11 cellular contexts compared by ENCODE assay signal in genomic region chr11:12090761-12091261, GRCh38. TPM values are rescaled to one million over a fixed set of nuclear protein-coding genes. Genes with fewer than 3 reads are reported as not detected.
DNase-seq lines count a peak whose midpoint lies in the region; ATAC-seq, FAIRE-seq and TF ChIP-seq lines count a peak whose summit lies in the region.
"Had no signal": no experiment of that assay in that cellular context is flagged by ENCODE, and none has a peak within 500 bp of the region (broad histone marks: within the 10 kb centered on the region; RNA-seq: fewer than 3 reads in every experiment).

No MANE protein-coding gene starts in this region.

- H3K4me1 ChIP-seq in right atrium auricular region: peaks cover 0 to 78% of the 10 kb centered on the region in 2 donors
- peaks cover 61% of the 10 kb centered on the region for H3K4me1 ChIP-seq in RWPE2 (ENCODE audit: insufficient read depth, poor library complexity, severe bottlenecking)
- H3K4me1 ChIP-seq in keratinocyte (ENCODE audit: control insufficient read depth, extremely low read depth, insufficient read depth, low read length): peaks cover 74% of the 10 kb centered on the region
- H3K4me1 ChIP-seq in upper lobe of right lung: peaks cover 66% of the 10 kb centered on the region

- ATAC-seq in RWPE2 (ENCODE audit: low read depth): peak; percentile 55
- ATAC-seq in upper lobe of right lung: peak; percentile 91
- no peak for ATAC-seq in HG03457 (IDR thresholded peaks at IDR 0.05; ENCODE audit: unreplicated experiment)
- ATAC-seq in HG03175 (IDR thresholded peaks at IDR 0.05; ENCODE audit: unreplicated experiment): no peak
- no peak for ATAC-seq in stimulated activated naive CD8-positive, alpha-beta T cell treated with anti-CD3 and anti-CD28 coated beads, Interleukin-15, Interleukin-2, amounts not matched to agents 100 U/mL and 50 U/mL, for 24 hours

- dilution Hi-C loops in keratinocyte (cut with MboI; ENCODE audit: extremely low pct_ligation_motif_present, low sequenced_read_pairs): no loop called here

- DNase-seq in right atrium auricular region (ENCODE audit: low spot score) (no peak), cardiac septum (ENCODE audit: low spot score) (no peak), RWPE2 (ENCODE audit: low spot score) (peak; percentile 95), keratinocyte (ENCODE audit: low read depth, low spot score) (peak; percentile 96), upper lobe of right lung (peak; percentile 87)
- DNase-seq in stimulated activated naive CD8-positive, alpha-beta T cell treated with anti-CD3 and anti-CD28 coated beads, Interleukin-15, Interleukin-2, amounts not matched to agents 100 U/mL and 50 U/mL, for 24 hours: no peak
- DNase-seq: caudate nucleus; stimulated activated naive CD8-positive, alpha-beta T cell treated with anti-CD3 and anti-CD28 coated beads, Interleukin-15, amount 100 ng/mL, for 72 hours had no signal

- peak; percentile 93 for FAIRE-seq in keratinocyte (lab: Jason Lieb, UNC)

- H3K9me1 ChIP-seq in keratinocyte (ENCODE audit: control insufficient read depth, extremely low read depth, insufficient read depth, low read length): no peaks in the 10 kb centered on the region

- H3K27ac ChIP-seq in right atrium auricular region (peak overlapping the region; percentile 51 to 69), RWPE2 (ENCODE audit: poor library complexity, severe bottlenecking) (peak overlapping the region; percentile 99), keratinocyte (ENCODE audit: control insufficient read depth, insufficient read depth, low read length) (peak overlapping the region; percentile 99), upper lobe of right lung (peak overlapping the region; percentile 88)
- H3K27ac ChIP-seq: SK-N-MC had no signal

- peak overlapping the region; percentile 84 for H3K4me2 ChIP-seq in keratinocyte (ENCODE audit: control insufficient read depth, extremely low read depth, insufficient read depth, low read depth, low read length)

- no peak for TF ChIP-seq CTCF in right atrium auricular region (IDR thresholded peaks at IDR 0.05)
- TF ChIP-seq CTCF in RWPE2 (IDR thresholded peaks at IDR 0.05; ENCODE audit: poor library complexity, severe bottlenecking): no peak
- TF ChIP-seq CTCF in keratinocyte (optimal IDR thresholded peaks at IDR 0.05 in 1 of 3, IDR thresholded peaks at IDR 0.05 in 1 of 3, conservative IDR thresholded peaks at IDR 0.05 in 1 of 3; ENCODE audit: extremely low read depth in 1 of 3, insufficient read depth in 2 of 3, low read length in 3 of 3): no peak
- TF ChIP-seq CTCF in upper lobe of right lung (IDR thresholded peaks at IDR 0.05): no peak

- no peaks in the 10 kb centered on the region for H4K20me1 ChIP-seq in keratinocyte (ENCODE audit: control insufficient read depth, extremely low read depth, insufficient read depth, low read length)

- H3K36me3 ChIP-seq in right atrium auricular region: no peaks in the 10 kb centered on the region
- H3K36me3 ChIP-seq in RWPE2 (ENCODE audit: low read depth): no peaks in the 10 kb centered on the region
- H3K36me3 ChIP-seq in keratinocyte (ENCODE audit: control insufficient read depth in 2 of 2, extremely low read depth in 1 of 2, insufficient read depth in 2 of 2, low read length in 2 of 2): peaks cover 0 to 3% of the 10 kb centered on the region in 2 experiments
- H3K36me3 ChIP-seq in upper lobe of right lung: no peaks in the 10 kb centered on the region

- no peak overlapping the region for H3K4me3 ChIP-seq in right atrium auricular region
- no peak overlapping the region for H3K4me3 ChIP-seq in RWPE2 (ENCODE audit: severe bottlenecking)
- H3K4me3 ChIP-seq in keratinocyte (ENCODE audit: control insufficient read depth in 2 of 3, extremely low read depth in 1 of 3, insufficient read depth in 2 of 3, low read depth in 1 of 3, low read length in 3 of 3): no peak overlapping the region
- H3K4me3 ChIP-seq in upper lobe of right lung: no peak overlapping the region
- H3K4me3 ChIP-seq: SK-N-MC had no signal

- H3K79me2 ChIP-seq in keratinocyte (ENCODE audit: control insufficient read depth, insufficient read depth, low read length): no peaks in the 10 kb centered on the region

- intact Hi-C loops in cardiac septum (cut with DNase I): no loop called here
- intact Hi-C loops in upper lobe of right lung (cut with DNase I): no loop called here

- H3K9ac ChIP-seq in keratinocyte (ENCODE audit: control insufficient read depth, extremely low read depth, insufficient read depth, low read length): peak overlapping the region; percentile 88

- H2AFZ ChIP-seq in keratinocyte (ENCODE audit: control insufficient read depth, low read length): no peak overlapping the region

- H3K9me3 ChIP-seq in right atrium auricular region (no peaks in the 10 kb centered on the region), RWPE2 (ENCODE audit: severe bottlenecking) (no peaks in the 10 kb centered on the region), keratinocyte (ENCODE audit: control insufficient read depth, low read depth, low read length) (no peaks in the 10 kb centered on the region), upper lobe of right lung (no peaks in the 10 kb centered on the region)

- H3K27me3 ChIP-seq in right atrium auricular region: no peaks in the 10 kb centered on the region
- no peaks in the 10 kb centered on the region for H3K27me3 ChIP-seq in RWPE2 (ENCODE audit: insufficient read depth, poor library complexity, severe bottlenecking)
- H3K27me3 ChIP-seq in keratinocyte (ENCODE audit: control insufficient read depth, extremely low read depth, insufficient read depth, low read length): no peaks in the 10 kb centered on the region
- no peaks in the 10 kb centered on the region for H3K27me3 ChIP-seq in upper lobe of right lung

RNA-seq across cellular contexts. Expression of gene MICAL2, which starts 19.6 kb away (rescaled TPM):
- total RNA-seq in right atrium auricular region (10 to 100 TPM; 77.6 to 84.5 TPM), cardiac septum (98.7 TPM), upper lobe of right lung (197 TPM)
- polyA plus RNA-seq in keratinocyte: 72.7 to 124 TPM (median 83.9 TPM) in 3 replicates
- polyA plus RNA-seq in keratinocyte (2011; ENCODE audit: low read depth): 172 TPM
- 76.6 and 79.2 TPM in 2 replicates for polyA plus RNA-seq in keratinocyte (2011; cell fraction: cytosol; rRNA removed)
- polyA plus RNA-seq in keratinocyte (2011; cell fraction: nucleus; rRNA removed): 175 and 197 TPM in 2 replicates
- polyA plus RNA-seq in keratinocyte (2012; ENCODE audit: low replicate concordance): 52.2 and 143 TPM in 2 replicates
- polyA minus RNA-seq in keratinocyte: 218 to 406 TPM (median 316 TPM) in 3 replicates
- 176 TPM for polyA minus RNA-seq in keratinocyte (2011; cell fraction: cytosol; rRNA and poly(A)+ RNA removed)
- polyA minus RNA-seq in keratinocyte (2011; cell fraction: nucleus; rRNA and poly(A)+ RNA removed): 292 and 558 TPM in 2 replicates

Comparison
In these comparisons a context has a peak if more than half of its experiments do, and no peak if none do; other contexts are left out.
1. DNase-seq: peak in RWPE2 (single experiment), keratinocyte (single experiment) and upper lobe of right lung (single experiment); none in right atrium auricular region (single experiment), cardiac septum (single experiment) and stimulated activated naive CD8-positive, alpha-beta T cell treated with anti-CD3 and anti-CD28 coated beads, Interleukin-15, Interleukin-2, amounts not matched to agents 100 U/mL and 50 U/mL, for 24 hours (single experiment).
2. ATAC-seq: peak in RWPE2 (single experiment) and upper lobe of right lung (single experiment); none in HG03457 (single experiment), HG03175 (single experiment) and stimulated activated naive CD8-positive, alpha-beta T cell treated with anti-CD3 and anti-CD28 coated beads, Interleukin-15, Interleukin-2, amounts not matched to agents 100 U/mL and 50 U/mL, for 24 hours (single experiment).
3. Peak in every context shown above with its lines, with median percentiles within 50 percentile points of each other: H3K27ac ChIP-seq.